Comparison of ENCODE assay signal across 8 cellular contexts in the genomic region with DNA sequence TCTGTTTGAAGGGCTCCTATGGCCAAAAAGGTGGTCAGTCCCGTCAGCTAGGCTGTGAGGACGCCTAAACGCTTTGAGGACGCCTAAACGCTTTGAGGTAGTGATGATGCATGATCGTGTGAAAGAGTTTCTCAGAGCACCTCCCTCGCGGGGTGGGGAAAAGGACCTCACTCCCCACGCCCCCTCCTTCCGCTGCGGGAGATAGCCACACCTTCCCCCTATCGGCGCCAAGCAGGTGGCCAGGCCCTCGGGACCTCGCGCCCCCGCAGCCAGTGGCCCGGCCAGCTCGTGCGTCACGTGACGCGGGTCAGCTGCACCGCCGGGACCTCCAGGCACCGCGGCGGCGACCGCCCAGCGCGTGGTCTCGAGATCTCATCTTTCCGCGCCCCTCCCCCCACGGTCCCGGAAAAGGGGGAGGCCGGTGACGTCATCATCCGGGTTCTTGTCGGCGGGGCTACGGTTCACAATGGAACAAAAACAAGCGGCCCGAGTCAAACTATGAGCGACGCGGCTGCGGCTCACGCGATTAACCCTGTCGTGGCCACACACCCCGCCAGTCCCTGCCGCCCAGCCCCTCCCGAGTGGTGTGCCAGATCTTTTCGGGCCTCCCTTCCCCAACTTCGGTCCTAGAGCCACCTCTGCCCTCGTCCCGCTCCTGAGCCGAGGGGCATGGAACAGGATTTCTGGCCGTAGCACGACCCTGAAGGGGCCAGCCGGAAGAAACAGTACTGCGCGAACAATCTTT. TPM values are rescaled to one million over a fixed set of nuclear protein-coding genes. Genes with fewer than 3 reads are reported as not detected.
DNase-seq lines count a peak whose midpoint lies in the region; ATAC-seq and TF ChIP-seq lines count a peak whose summit lies in the region.

No MANE protein-coding gene starts in this region.

- CTCF ChIA-PET in Calu3 (lab: Charles Lee) = interaction anchor here (0.6 to 2.1 kb wide), 5 partner anchors 30 to 1519 kb away, joined by 3 to 9 read pairs (median 4); no protein-coding TSS in a partner anchor

- peak overlapping the region in 1 of 2 experiments; percentile 93 for H3K14ac ChIP-seq in mesenchymal stem cell (ENCODE audit: low read length in 2 of 2)

- H4K91ac ChIP-seq in mesenchymal stem cell (ENCODE audit: low read length) = peak overlapping the region; percentile 99

- H3K23ac ChIP-seq in mesenchymal stem cell (ENCODE audit: low read length in 2 of 2) = no peak overlapping the region

- H2BK15ac ChIP-seq in mesenchymal stem cell (ENCODE audit: low read depth, poor library complexity, severe bottlenecking) = peak overlapping the region; percentile 52

- no peaks in the 10 kb centered on the region for H3K9me3 Mint-ChIP-seq in Calu3 (ENCODE audit: low read depth, unreplicated experiment)

- no peak for TF ChIP-seq CTCF in Calu3 (IDR thresholded peaks at IDR 0.05; ENCODE audit: unreplicated experiment)

- ATAC-seq in GM21423 (IDR thresholded peaks at IDR 0.05; ENCODE audit: unreplicated experiment) = peak; percentile 54

- intact Hi-C loops in Calu3 (cut with micrococcal nuclease; ENCODE audit: unreplicated experiment) = loop anchor here (5.0 kb wide), 4 partner anchors 47 to 152 kb away; no protein-coding TSS in a partner anchor

- H3K9me3 ChIP-seq in HUES48 (ENCODE audit: control insufficient read depth, insufficient read depth, low read length) = no peaks in the 10 kb centered on the region
- H3K9me3 ChIP-seq in NT2/D1 (ENCODE audit: insufficient read depth, low read length) = no peaks in the 10 kb centered on the region
- no peaks in the 10 kb centered on the region for H3K9me3 ChIP-seq in endocrine pancreas (ENCODE audit: control insufficient read depth, low read length)
- no peaks in the 10 kb centered on the region for H3K9me3 ChIP-seq in mesenchymal stem cell (ENCODE audit: control insufficient read depth, low read length)

- H3K79me1 ChIP-seq in mesenchymal stem cell (replicated peaks; ENCODE audit: low read length, poor library complexity, severe bottlenecking) = no peaks in the 10 kb centered on the region

- H3K27ac ChIP-seq in HUES48 (ENCODE audit: low read depth, low read length) = peak overlapping the region; percentile 100
- peak overlapping the region; percentile 100 for H3K27ac ChIP-seq in mesenchymal stem cell (ENCODE audit: low read length, poor library complexity, severe bottlenecking)

- peaks cover 12% of the 10 kb centered on the region for H3K4me1 Mint-ChIP-seq in Calu3 (ENCODE audit: low read depth, unreplicated experiment)

- peaks cover 21% of the 10 kb centered on the region for H3K4me1 ChIP-seq in HUES48 (ENCODE audit: control insufficient read depth, insufficient read depth, low read length)
- H3K4me1 ChIP-seq in NT2/D1 (ENCODE audit: insufficient read depth, insufficient read length) = no peaks in the 10 kb centered on the region
- H3K4me1 ChIP-seq in endocrine pancreas (ENCODE audit: control insufficient read depth, insufficient read depth, low read length) = no peaks in the 10 kb centered on the region
- H3K4me1 ChIP-seq in mesenchymal stem cell (ENCODE audit: control insufficient read depth, insufficient read depth, low read depth, low read length) = no peaks in the 10 kb centered on the region

- H2BK120ac ChIP-seq in mesenchymal stem cell (ENCODE audit: low read depth, low read length) = peak overlapping the region; percentile 79

- H3K18ac ChIP-seq in mesenchymal stem cell (ENCODE audit: low read depth in 1 of 2, low read length in 2 of 2) = peak overlapping the region; percentile 99

- peak overlapping the region; percentile 79 for H3K4me3 ChIP-seq in HUES48 (ENCODE audit: low read depth, low read length)
- H3K4me3 ChIP-seq in NT2/D1 (ENCODE audit: insufficient read length, low read depth) = peak overlapping the region; percentile 78
- peak overlapping the region; percentile 80 for H3K4me3 ChIP-seq in endocrine pancreas (ENCODE audit: control insufficient read depth, insufficient read depth, low read length)
- H3K4me3 ChIP-seq in mesenchymal stem cell (ENCODE audit: insufficient read depth in 1 of 2, low read depth in 1 of 2, low read length in 2 of 2) = peak overlapping the region; percentile 76 to 93

- DNase-seq in Calu3 (peak; percentile 98), NT2/D1 (ENCODE audit: low read depth, low spot score) (peak; percentile 90), mesenchymal stem cell (peak; percentile 96)
- peak; percentile 86 for DNase-seq in activated CD8-positive, alpha-beta memory T cell treated with anti-CD3 and anti-CD28 coated beads, Interleukin-2, amount 50 U/mL, for 24 hours (ENCODE audit: extremely low read depth)
- peak; percentile 81 for DNase-seq in stimulated activated CD8-positive, alpha-beta memory T cell treated with anti-CD3 and anti-CD28 coated beads, Interleukin-12 subunit alpha, Interleukin-12 subunit beta, amount 100 ng/mL, for 24 hours (ENCODE audit: extremely low read depth)

- H3K27ac Mint-ChIP-seq in Calu3 (ENCODE audit: unreplicated experiment) = peak overlapping the region; percentile 98

- H3K27me3 ChIP-seq in HUES48 (ENCODE audit: control insufficient read depth, insufficient read depth, low read length) (no peaks in the 10 kb centered on the region), NT2/D1 (ENCODE audit: insufficient read depth, insufficient read length) (no peaks in the 10 kb centered on the region), endocrine pancreas (ENCODE audit: control insufficient read depth, insufficient read depth, low read length) (no peaks in the 10 kb centered on the region), mesenchymal stem cell (ENCODE audit: control insufficient read depth in 1 of 2, insufficient read depth in 1 of 2, low read length in 2 of 2) (peaks cover 0 to 32% of the 10 kb centered on the region in 2 experiments)

- H3K4me3 Mint-ChIP-seq in Calu3 (ENCODE audit: low read depth, unreplicated experiment) = peak overlapping the region; percentile 89

- peaks cover 56% of the 10 kb centered on the region for H3K36me3 Mint-ChIP-seq in Calu3 (ENCODE audit: insufficient read depth, unreplicated experiment)

- under 1% methylated on average over 26 of the region's 65 CpGs for WGBS in mesenchymal stem cell

- H2BK12ac ChIP-seq in mesenchymal stem cell (ENCODE audit: low read length in 2 of 2) = peak overlapping the region in 1 of 2 experiments; percentile 78

- H2AK5ac ChIP-seq in mesenchymal stem cell (ENCODE audit: low read length, severe bottlenecking) = peak overlapping the region; percentile 94

- peak overlapping the region; percentile 99 for H2BK5ac ChIP-seq in mesenchymal stem cell (ENCODE audit: low read depth, low read length, poor library complexity, severe bottlenecking)

- no peak overlapping the region for H2AFZ ChIP-seq in mesenchymal stem cell (ENCODE audit: low read depth, low read length)

- peak overlapping the region; percentile 87 to 94 for H3K4ac ChIP-seq in mesenchymal stem cell (ENCODE audit: low read depth in 1 of 2, low read length in 2 of 2)

- peak overlapping the region; percentile 99 for H4K8ac ChIP-seq in mesenchymal stem cell (ENCODE audit: low read length)

- no peaks in the 10 kb centered on the region for H3K27me3 Mint-ChIP-seq in Calu3 (ENCODE audit: unreplicated experiment)

- no TSS peak for BruUV-seq in Calu3 (replicated peaks; lab: Mats Ljungman, UMichigan)

- peak overlapping the region; percentile 78 for H3K4me2 ChIP-seq in mesenchymal stem cell (ENCODE audit: low read length, poor library complexity, severe bottlenecking)

- H3K36me3 ChIP-seq in HUES48 (ENCODE audit: control insufficient read depth, insufficient read depth, low read length) (peaks cover 19% of the 10 kb centered on the region), NT2/D1 (ENCODE audit: insufficient read depth, insufficient read length, low read length) (peaks cover 10% of the 10 kb centered on the region), endocrine pancreas (ENCODE audit: control insufficient read depth, insufficient read depth, low read length) (no peaks in the 10 kb centered on the region), mesenchymal stem cell (ENCODE audit: control insufficient read depth in 1 of 2, insufficient read depth in 2 of 2, low read depth in 1 of 2, low read length in 2 of 2) (no peaks in the 10 kb centered on the region)

- H3K9ac ChIP-seq in HUES48 (ENCODE audit: low read depth, low read length) (peak overlapping the region; percentile 96), NT2/D1 (ENCODE audit: insufficient read length, low read depth) (peak overlapping the region; percentile 98), endocrine pancreas (ENCODE audit: control insufficient read depth, insufficient read depth, low read length) (peak overlapping the region; percentile 95), mesenchymal stem cell (ENCODE audit: low read length) (peak overlapping the region; percentile 100)

RNA-seq across cellular contexts. Expression of gene USP9X, which starts 0.7 kb away (rescaled TPM):
- total RNA-seq in Calu3 (2022) = 87.5 and 89.2 TPM in 2 replicates
- polyA plus RNA-seq in mesenchymal stem cell (2013, experiment 1 of 2) = 18.5 TPM
- polyA plus RNA-seq in mesenchymal stem cell (2013, experiment 2 of 2) = 18.1 TPM

Comparison
In these comparisons a context has a peak if more than half of its experiments do, and no peak if none do; other contexts are left out.
1. Peak in every context shown above with its lines: DNase-seq, ATAC-seq, H3K4me3 ChIP-seq and H3K27ac ChIP-seq.